ENCODE assay signal across 18 cellular contexts in the genomic region with DNA sequence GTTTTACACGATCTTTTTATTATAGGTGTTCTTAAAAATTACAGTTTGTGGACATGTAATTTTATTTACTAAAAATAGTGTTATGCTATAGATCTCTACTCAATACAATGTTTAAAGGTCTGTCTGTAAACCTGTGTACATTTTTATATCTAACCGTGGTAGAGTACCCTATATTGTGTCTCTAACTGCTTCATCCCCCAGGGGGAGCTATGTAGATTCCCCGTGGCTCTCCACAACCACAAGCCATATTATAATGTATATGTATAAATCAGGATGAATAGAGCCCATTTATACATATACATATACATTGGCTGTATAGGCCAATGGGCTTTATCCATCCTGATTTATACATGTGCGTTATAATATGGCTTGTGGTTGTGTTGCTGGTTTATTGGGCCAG. TPM values are rescaled to one million over a fixed set of nuclear protein-coding genes. Genes with fewer than 3 reads are reported as not detected.
DNase-seq lines count a peak whose midpoint lies in the region; ATAC-seq and TF ChIP-seq lines count a peak whose summit lies in the region.
"Had no signal": no experiment of that assay in that cellular context is flagged by ENCODE, and none has a peak within 500 bp of the region (broad histone marks: within the 10 kb centered on the region; RNA-seq: fewer than 3 reads in every experiment).

No MANE protein-coding gene starts in this region.

- H3K27me3 Mint-ChIP-seq in activated CD4-positive, alpha-beta T cell treated with anti-CD3 and anti-CD28 coated beads, Interleukin-2, amount 10 ng/mL, durations not matched to agents 7 days and 5 days: peaks cover 10% of the 10 kb centered on the region
- H3K27me3 Mint-ChIP-seq in chondrocyte (ENCODE audit: low read depth): no peaks in the 10 kb centered on the region
- peaks cover 4% of the 10 kb centered on the region for H3K27me3 Mint-ChIP-seq in activated naive CD8-positive, alpha-beta T cell treated with anti-CD3 and anti-CD28 coated beads, Interleukin-2, amount 50 U/mL, for 24 hours

- no peak overlapping the region for H3K4me3 ChIP-seq in uterus
- H3K4me3 ChIP-seq: BLaER1 had no signal

- H3K36me3 Mint-ChIP-seq in activated CD4-positive, alpha-beta T cell treated with anti-CD3 and anti-CD28 coated beads, Interleukin-2, amount 10 ng/mL, durations not matched to agents 7 days and 5 days (ENCODE audit: low read depth): no peaks in the 10 kb centered on the region
- no peaks in the 10 kb centered on the region for H3K36me3 Mint-ChIP-seq in chondrocyte (ENCODE audit: low read depth)
- H3K36me3 Mint-ChIP-seq in activated naive CD8-positive, alpha-beta T cell treated with anti-CD3 and anti-CD28 coated beads, Interleukin-2, amount 50 U/mL, for 24 hours (ENCODE audit: low read depth): no peaks in the 10 kb centered on the region

- intact Hi-C loops in uterus (cut with DNase I; ENCODE audit: low total_unique reads): no loop called here

- no peaks in the 10 kb centered on the region for H3K4me1 ChIP-seq in uterus

- no peaks in the 10 kb centered on the region for H3K27me3 ChIP-seq in uterus
- H3K27me3 ChIP-seq: BLaER1 had no signal

- peaks cover 2% of the 10 kb centered on the region for H3K9me3 Mint-ChIP-seq in activated CD4-positive, alpha-beta T cell treated with anti-CD3 and anti-CD28 coated beads, Interleukin-2, amount 10 ng/mL, durations not matched to agents 7 days and 5 days
- no peaks in the 10 kb centered on the region for H3K9me3 Mint-ChIP-seq in chondrocyte (ENCODE audit: low read depth)
- no peaks in the 10 kb centered on the region for H3K9me3 Mint-ChIP-seq in activated naive CD8-positive, alpha-beta T cell treated with anti-CD3 and anti-CD28 coated beads, Interleukin-2, amount 50 U/mL, for 24 hours

- peak; percentile 17 for DNase-seq in activated CD4-positive, alpha-beta T cell treated with anti-CD3 and anti-CD28 coated beads, Interleukin-2, amount 10 ng/mL, durations not matched to agents 7 days and 5 days
- no peak for DNase-seq in activated CD4-positive, alpha-beta T cell treated with anti-CD3 and anti-CD28 coated beads for 48 hours
- DNase-seq in NAMALWA (ENCODE audit: low spot score): peak; percentile 35
- no peak for DNase-seq in chondrocyte (ENCODE audit: low spot score)
- no peak for DNase-seq in uterus
- DNase-seq in activated naive CD8-positive, alpha-beta T cell treated with anti-CD3 and anti-CD28 coated beads, Interleukin-2, amount 50 U/mL, for 24 hours: no peak
- no peak for DNase-seq in NK-92 (lab: John Stamatoyannopoulos, UW; ENCODE audit: unreplicated experiment)
- DNase-seq: DMS153, EL, IMR-90, MV-4-11, NCI-H1436, NCI-H2029, NCI-H2171, NCI-H446 treated with DMSO at 0.1 percent for 48 hours, NCI-H774 had no signal

- no peaks in the 10 kb centered on the region for H3K9me3 ChIP-seq in uterus
- H3K9me3 ChIP-seq: BLaER1 had no signal

- no peak overlapping the region for H3K27ac ChIP-seq in uterus
- H3K27ac ChIP-seq: BLaER1, RWPE1 had no signal

- H3K4me1 Mint-ChIP-seq in activated CD4-positive, alpha-beta T cell treated with anti-CD3 and anti-CD28 coated beads, Interleukin-2, amount 10 ng/mL, durations not matched to agents 7 days and 5 days: peaks cover 2% of the 10 kb centered on the region
- H3K4me1 Mint-ChIP-seq in chondrocyte (ENCODE audit: low read depth): peaks cover 8% of the 10 kb centered on the region
- no peaks in the 10 kb centered on the region for H3K4me1 Mint-ChIP-seq in activated naive CD8-positive, alpha-beta T cell treated with anti-CD3 and anti-CD28 coated beads, Interleukin-2, amount 50 U/mL, for 24 hours

- POLR2A ChIA-PET in activated CD4-positive, alpha-beta T cell treated with anti-CD3 and anti-CD28 coated beads, Interleukin-2, amount 10 ng/mL, durations not matched to agents 7 days and 5 days (lab: Charles Lee): no interaction called here

- ATAC-seq in activated naive CD8-positive, alpha-beta T cell treated with anti-CD3 and anti-CD28 coated beads, Interleukin-2, amount 50 U/mL, for 24 hours: no peak

- no peaks in the 10 kb centered on the region for H3K36me3 ChIP-seq in uterus
- H3K36me3 ChIP-seq: BLaER1 had no signal

- H3K4me3 Mint-ChIP-seq in activated CD4-positive, alpha-beta T cell treated with anti-CD3 and anti-CD28 coated beads, Interleukin-2, amount 10 ng/mL, durations not matched to agents 7 days and 5 days: no peak overlapping the region
- no peak overlapping the region for H3K4me3 Mint-ChIP-seq in chondrocyte (ENCODE audit: unreplicated experiment)
- H3K4me3 Mint-ChIP-seq in activated naive CD8-positive, alpha-beta T cell treated with anti-CD3 and anti-CD28 coated beads, Interleukin-2, amount 50 U/mL, for 24 hours: no peak overlapping the region

- CTCF ChIA-PET in activated CD4-positive, alpha-beta T cell treated with anti-CD3 and anti-CD28 coated beads, Interleukin-2, amount 10 ng/mL, durations not matched to agents 7 days and 5 days (lab: Charles Lee): no interaction called here

- TF ChIP-seq POLR2A in uterus (IDR thresholded peaks at IDR 0.05): no peak

- TF ChIP-seq CTCF in chondrocyte (IDR thresholded peaks at IDR 0.05) (peak; percentile 26), uterus (IDR thresholded peaks at IDR 0.05) (no peak)

- H3K27ac Mint-ChIP-seq in activated CD4-positive, alpha-beta T cell treated with anti-CD3 and anti-CD28 coated beads, Interleukin-2, amount 10 ng/mL, durations not matched to agents 7 days and 5 days: no peak overlapping the region
- no peak overlapping the region for H3K27ac Mint-ChIP-seq in chondrocyte (ENCODE audit: unreplicated experiment)
- no peak overlapping the region for H3K27ac Mint-ChIP-seq in activated naive CD8-positive, alpha-beta T cell treated with anti-CD3 and anti-CD28 coated beads, Interleukin-2, amount 50 U/mL, for 24 hours

RNA-seq across cellular contexts. Expression of gene ADAM23, which starts 59.4 kb away (rescaled TPM):
- total RNA-seq in activated CD4-positive, alpha-beta T cell treated with anti-CD3 and anti-CD28 coated beads, Interleukin-2, amount 10 ng/mL, durations not matched to agents 7 days and 5 days: under 1 TPM; 0.75 to 0.89 TPM
- total RNA-seq in chondrocyte: 19.2 to 24.5 TPM (median 22.7 TPM) in 3 replicates
- total RNA-seq in uterus: 10 to 100 TPM in 1 of 4 donors, 1 to 10 TPM in 2, under 1 TPM in 1; 0.59 to 11.9 (median 2.4) TPM

Comparison
In these comparisons a context has a peak if more than half of its experiments do, and no peak if none do; other contexts are left out.
1. DNase-seq: peak in activated CD4-positive, alpha-beta T cell treated with anti-CD3 and anti-CD28 coated beads, Interleukin-2, amount 10 ng/mL, durations not matched to agents 7 days and 5 days (single experiment) and NAMALWA (single experiment); none in activated CD4-positive, alpha-beta T cell treated with anti-CD3 and anti-CD28 coated beads for 48 hours (single experiment), chondrocyte (single experiment), uterus (0 of 2), activated naive CD8-positive, alpha-beta T cell treated with anti-CD3 and anti-CD28 coated beads, Interleukin-2, amount 50 U/mL, for 24 hours (single experiment) and NK-92 (single experiment).